8 cellular contexts compared by ENCODE assay signal in genomic region chr10:16884485-16884884, GRCh38.
"Had no signal": no experiment of that assay in that cellular context is flagged by ENCODE, and none has a peak within 500 bp of the region (broad histone marks: within the 10 kb centered on the region; RNA-seq: fewer than 3 reads in every experiment).

No MANE protein-coding gene starts in this region.

- ATAC-seq: GM23338, HepG2 had no signal

- H3K4me3 Mint-ChIP-seq: GM23338, H9, IgD-negative memory B cell had no signal

- H3K27ac Mint-ChIP-seq: GM23338, H9, IgD-negative memory B cell had no signal

- H3K36me3 Mint-ChIP-seq: IgD-negative memory B cell had no signal

- H3K9me3 Mint-ChIP-seq: GM23338, H9 had no signal

- H3K4me3 ChIP-seq: GM23338 had no signal

- DNase-seq: H9, HCEC 1CT, KBM-7 had no signal

- H3K27me3 Mint-ChIP-seq: IgD-negative memory B cell had no signal

- H3K4me1 Mint-ChIP-seq: IgD-negative memory B cell had no signal

- H3K27ac ChIP-seq: HL-60, KMS-11 had no signal
